In genomic region chr10:131141207-131141606, GRCh38 we compare ENCODE assay signal across 26 cellular contexts.
"Had no signal": no experiment of that assay in that cellular context is flagged by ENCODE, and none has a peak within 500 bp of the region (broad histone marks: within the 10 kb centered on the region; RNA-seq: fewer than 3 reads in every experiment).

No MANE protein-coding gene starts in this region.

- H3K4me1 ChIP-seq: colonic mucosa, foreskin keratinocyte, gastroesophageal sphincter, heart right ventricle, lower lobe of right lung, parathyroid adenoma, prostate gland, right atrium auricular region, sigmoid colon, upper lobe of left lung, uterus had no signal

- H3K27me3 ChIP-seq: colonic mucosa, foreskin keratinocyte, right atrium auricular region, tibial nerve, upper lobe of left lung, uterus had no signal

- H3K9me3 ChIP-seq: colonic mucosa, gastroesophageal sphincter, heart right ventricle, lower lobe of right lung, prostate gland, right atrium auricular region, sigmoid colon, thoracic aorta, tibial nerve, upper lobe of left lung, uterus had no signal

- DNase-seq: colonic mucosa; effector CD8-positive, alpha-beta T cell; endodermal cell; foreskin keratinocyte; glutamatergic neuron; heart right ventricle; hippocampal formation; kidney glomerular epithelial cell; left colon; left ventricle myocardium superior; lower lobe of right lung; natural killer cell; sigmoid colon; stimulated activated CD4-positive, alpha-beta T cell treated with anti-CD3 and anti-CD28 coated beads, Interleukin-4, amount 100 ng/mL, for 4 hours; stimulated activated naive B cell treated with anti-CD40 and anti-IgM and Interleukin-4, amounts not matched to agents 10 μg/mL and 1 μg/mL and 100 μg/mL, for 72 hours; upper lobe of left lung; uterus had no signal

- H3K27ac ChIP-seq: colonic mucosa, epithelial cell of prostate, foreskin keratinocyte, gastroesophageal sphincter, heart right ventricle, lower lobe of right lung, parathyroid adenoma, prostate gland, right atrium auricular region, sigmoid colon, thoracic aorta, tibial nerve, upper lobe of left lung, uterus had no signal

- H3K9ac ChIP-seq: parathyroid adenoma had no signal

- FAIRE-seq: islet of Langerhans had no signal

- H3K4me3 ChIP-seq: colonic mucosa, gastroesophageal sphincter, heart right ventricle, lower lobe of right lung, prostate gland, right atrium auricular region, sigmoid colon, thoracic aorta, tibial nerve, upper lobe of left lung, uterus had no signal

- H3K36me3 ChIP-seq: colonic mucosa, gastroesophageal sphincter, heart right ventricle, lower lobe of right lung, prostate gland, right atrium auricular region, sigmoid colon, thoracic aorta, tibial nerve, upper lobe of left lung, uterus had no signal

- ATAC-seq: esophagus mucosa; foreskin keratinocyte; gastroesophageal sphincter; left colon; left ventricle myocardium superior; lower lobe of right lung; natural killer cell; stimulated activated naive B cell treated with anti-CD40 and anti-IgM and Interleukin-4, amounts not matched to agents 10 μg/mL and 1 μg/mL and 100 μg/mL, for 72 hours had no signal
